Comparison of ENCODE assay signal across 1 cellular context in the genomic region with DNA sequence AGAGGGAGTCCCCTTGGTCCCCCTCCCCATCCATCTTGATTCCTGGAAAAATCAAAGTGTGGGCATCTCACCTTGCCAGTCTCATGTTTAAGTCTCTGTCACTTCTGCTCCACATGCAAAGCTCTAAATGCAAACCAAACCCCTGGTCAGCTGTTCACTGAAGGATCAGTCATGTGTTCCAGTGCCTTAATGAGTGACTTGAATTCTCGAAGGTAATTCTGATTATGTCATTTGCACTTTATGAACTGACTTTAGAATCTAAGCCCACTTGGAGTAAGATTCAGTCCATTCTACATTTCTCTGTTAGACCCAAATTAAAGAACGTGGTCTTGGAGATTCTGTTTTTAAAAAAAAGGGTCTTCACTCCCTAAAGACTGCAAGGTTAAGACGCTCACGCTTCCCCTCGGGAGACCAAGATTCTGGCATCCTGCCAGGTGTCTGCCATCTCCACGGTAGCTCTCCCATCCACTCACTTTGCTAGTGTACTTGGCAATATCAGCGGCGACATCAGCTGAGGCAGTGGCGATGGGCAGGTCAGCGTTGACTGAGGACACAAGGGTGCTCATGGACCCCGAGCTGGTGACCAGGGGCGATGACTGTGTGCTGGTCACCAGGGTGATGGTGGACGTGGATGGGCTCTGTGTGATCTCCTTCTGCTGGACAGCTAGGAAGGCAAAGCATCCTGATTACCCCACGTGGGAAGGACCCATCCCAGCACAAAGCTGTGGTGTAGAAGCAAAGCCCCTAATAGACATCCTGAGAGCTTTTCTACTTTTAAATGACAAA.
TF ChIP-seq lines count a peak whose summit lies in the region.

No MANE protein-coding gene starts in this region.

TF ChIP-seq in SK-N-SH treated with all-trans-retinoic acid at 6 μM for 48 hours, 23 proteins besides CTCF, POLR2A, EP300 and RAD21 (continued from another document):
- TF ChIP-seq CREB5 (CRISPR knock-in tag; IDR thresholded peaks at IDR 0.05; ENCODE audit: low read depth), result no peak
- TF ChIP-seq ZNF70 (CRISPR knock-in tag; IDR thresholded peaks at IDR 0.05), result no peak
- TF ChIP-seq POU6F1 (CRISPR knock-in tag; IDR thresholded peaks at IDR 0.05; ENCODE audit: borderline replicate concordance, low read depth), result no peak
- no peak for TF ChIP-seq CSRNP3 (CRISPR knock-in tag; IDR thresholded peaks at IDR 0.05)
- no peak for TF ChIP-seq ZFP3 (CRISPR knock-in tag; IDR thresholded peaks at IDR 0.05)
